ENCODE assay signal across 1 cellular context in the genomic region with DNA sequence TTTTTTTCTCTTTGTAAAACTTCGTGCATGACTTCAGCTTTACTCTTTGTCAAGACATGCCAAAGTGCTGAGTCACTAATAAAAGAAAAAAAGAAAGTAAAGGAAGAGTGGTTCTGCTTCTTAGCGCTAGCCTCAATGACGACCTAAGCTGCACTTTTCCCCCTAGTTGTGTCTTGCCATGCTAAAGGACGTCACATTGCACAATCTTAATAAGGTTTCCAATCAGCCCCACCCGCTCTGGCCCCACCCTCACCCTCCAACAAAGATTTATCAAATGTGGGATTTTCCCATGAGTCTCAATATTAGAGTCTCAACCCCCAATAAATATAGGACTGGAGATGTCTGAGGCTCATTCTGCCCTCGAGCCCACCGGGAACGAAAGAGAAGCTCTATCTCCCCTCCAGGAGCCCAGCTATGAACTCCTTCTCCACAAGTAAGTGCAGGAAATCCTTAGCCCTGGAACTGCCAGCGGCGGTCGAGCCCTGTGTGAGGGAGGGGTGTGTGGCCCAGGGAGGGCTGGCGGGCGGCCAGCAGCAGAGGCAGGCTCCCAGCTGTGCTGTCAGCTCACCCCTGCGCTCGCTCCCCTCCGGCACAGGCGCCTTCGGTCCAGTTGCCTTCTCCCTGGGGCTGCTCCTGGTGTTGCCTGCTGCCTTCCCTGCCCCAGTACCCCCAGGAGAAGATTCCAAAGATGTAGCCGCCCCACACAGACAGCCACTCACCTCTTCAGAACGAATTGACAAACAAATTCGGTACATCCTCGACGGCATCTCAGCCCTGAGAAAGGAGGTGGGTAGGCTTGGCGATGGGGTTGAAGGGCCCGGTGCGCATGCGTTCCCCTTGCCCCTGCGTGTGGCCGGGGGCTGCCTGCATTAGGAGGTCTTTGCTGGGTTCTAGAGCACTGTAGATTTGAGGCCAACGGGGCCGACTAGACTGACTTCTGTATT.
TF ChIP-seq lines count a peak whose summit lies in the region.

A gene (plus strand): TSS at position 352 of the 944 bp plus-strand sequence. CDS start 63 bp downstream, at position 415.

TF ChIP-seq in K562, 482 proteins besides CTCF, POLR2A, EP300 and RAD21 (continued from another document and continues in another):
- peak; percentile 80 for TF ChIP-seq NFE2L1 (tag; IDR thresholded peaks at IDR 0.05; ENCODE audit: borderline replicate concordance, low read depth)
- no peak for TF ChIP-seq SRSF3 (IDR thresholded peaks at IDR 0.05; ENCODE audit: insufficient read depth, low read length)
- TF ChIP-seq, protein P1, sequence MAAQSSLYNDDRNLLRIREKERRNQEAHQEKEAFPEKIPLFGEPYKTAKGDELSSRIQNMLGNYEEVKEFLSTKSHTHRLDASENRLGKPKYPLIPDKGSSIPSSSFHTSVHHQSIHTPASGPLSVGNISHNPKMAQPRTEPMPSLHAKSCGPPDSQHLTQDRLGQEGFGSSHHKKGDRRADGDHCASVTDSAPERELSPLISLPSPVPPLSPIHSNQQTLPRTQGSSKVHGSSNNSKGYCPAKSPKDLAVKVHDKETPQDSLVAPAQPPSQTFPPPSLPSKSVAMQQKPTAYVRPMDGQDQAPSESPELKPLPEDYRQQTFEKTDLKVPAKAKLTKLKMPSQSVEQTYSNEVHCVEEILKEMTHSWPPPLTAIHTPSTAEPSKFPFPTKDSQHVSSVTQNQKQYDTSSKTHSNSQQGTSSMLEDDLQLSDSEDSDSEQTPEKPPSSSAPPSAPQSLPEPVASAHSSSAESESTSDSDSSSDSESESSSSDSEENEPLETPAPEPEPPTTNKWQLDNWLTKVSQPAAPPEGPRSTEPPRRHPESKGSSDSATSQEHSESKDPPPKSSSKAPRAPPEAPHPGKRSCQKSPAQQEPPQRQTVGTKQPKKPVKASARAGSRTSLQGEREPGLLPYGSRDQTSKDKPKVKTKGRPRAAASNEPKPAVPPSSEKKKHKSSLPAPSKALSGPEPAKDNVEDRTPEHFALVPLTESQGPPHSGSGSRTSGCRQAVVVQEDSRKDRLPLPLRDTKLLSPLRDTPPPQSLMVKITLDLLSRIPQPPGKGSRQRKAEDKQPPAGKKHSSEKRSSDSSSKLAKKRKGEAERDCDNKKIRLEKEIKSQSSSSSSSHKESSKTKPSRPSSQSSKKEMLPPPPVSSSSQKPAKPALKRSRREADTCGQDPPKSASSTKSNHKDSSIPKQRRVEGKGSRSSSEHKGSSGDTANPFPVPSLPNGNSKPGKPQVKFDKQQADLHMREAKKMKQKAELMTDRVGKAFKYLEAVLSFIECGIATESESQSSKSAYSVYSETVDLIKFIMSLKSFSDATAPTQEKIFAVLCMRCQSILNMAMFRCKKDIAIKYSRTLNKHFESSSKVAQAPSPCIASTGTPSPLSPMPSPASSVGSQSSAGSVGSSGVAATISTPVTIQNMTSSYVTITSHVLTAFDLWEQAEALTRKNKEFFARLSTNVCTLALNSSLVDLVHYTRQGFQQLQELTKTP (IDR thresholded peaks at IDR 0.05; ENCODE audit: low read depth in 1 of 2, partially characterized antibody in 2 of 2) = peak in 1 of 2 experiments; percentile 23
- TF ChIP-seq PCBP2 (IDR thresholded peaks at IDR 0.05; ENCODE audit: low read depth, low read length, poor library complexity, severe bottlenecking) = no peak
- TF ChIP-seq FUS (optimal IDR thresholded peaks at IDR 0.05; ENCODE audit: low read depth, low read length) = no peak
- TF ChIP-seq, protein P2, sequence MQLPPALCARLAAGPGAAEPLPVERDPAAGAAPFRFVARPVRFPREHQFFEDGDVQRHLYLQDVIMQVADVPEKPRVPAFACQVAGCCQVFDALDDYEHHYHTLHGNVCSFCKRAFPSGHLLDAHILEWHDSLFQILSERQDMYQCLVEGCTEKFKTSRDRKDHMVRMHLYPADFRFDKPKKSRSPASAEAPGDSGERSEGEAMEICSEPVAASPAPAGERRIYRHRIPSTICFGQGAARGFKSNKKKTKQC (CRISPR knock-in tag; IDR thresholded peaks at IDR 0.05) = 0 out of 2 replicates have a peak, but pooled peaks have one; percentile 27
- TF ChIP-seq ELF1 (tag; IDR thresholded peaks at IDR 0.05) = no peak
- no peak for TF ChIP-seq ZKSCAN8 (CRISPR knock-in tag; IDR thresholded peaks at IDR 0.05)
- peak; percentile 13; the same call in 1 of the 2 replicates for TF ChIP-seq CEBPG (CRISPR knock-in tag; IDR thresholded peaks at IDR 0.05)
- peak; percentile 75 to 78 for TF ChIP-seq CEBPG (tag; conservative IDR thresholded peaks at IDR 0.05 in 1 of 2, IDR thresholded peaks at IDR 0.05 in 1 of 2)
- TF ChIP-seq, protein P3, sequence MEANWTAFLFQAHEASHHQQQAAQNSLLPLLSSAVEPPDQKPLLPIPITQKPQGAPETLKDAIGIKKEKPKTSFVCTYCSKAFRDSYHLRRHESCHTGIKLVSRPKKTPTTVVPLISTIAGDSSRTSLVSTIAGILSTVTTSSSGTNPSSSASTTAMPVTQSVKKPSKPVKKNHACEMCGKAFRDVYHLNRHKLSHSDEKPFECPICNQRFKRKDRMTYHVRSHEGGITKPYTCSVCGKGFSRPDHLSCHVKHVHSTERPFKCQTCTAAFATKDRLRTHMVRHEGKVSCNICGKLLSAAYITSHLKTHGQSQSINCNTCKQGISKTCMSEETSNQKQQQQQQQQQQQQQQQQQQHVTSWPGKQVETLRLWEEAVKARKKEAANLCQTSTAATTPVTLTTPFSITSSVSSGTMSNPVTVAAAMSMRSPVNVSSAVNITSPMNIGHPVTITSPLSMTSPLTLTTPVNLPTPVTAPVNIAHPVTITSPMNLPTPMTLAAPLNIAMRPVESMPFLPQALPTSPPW (CRISPR knock-in tag; IDR thresholded peaks at IDR 0.05) = peak; percentile 79
- TF ChIP-seq MAZ (CRISPR knock-in tag; conservative IDR thresholded peaks at IDR 0.05 in 1 of 2, IDR thresholded peaks at IDR 0.05 in 1 of 2) = peak; percentile 60 to 81; a peak in 3 of 4 replicates
- TF ChIP-seq, protein P4, sequence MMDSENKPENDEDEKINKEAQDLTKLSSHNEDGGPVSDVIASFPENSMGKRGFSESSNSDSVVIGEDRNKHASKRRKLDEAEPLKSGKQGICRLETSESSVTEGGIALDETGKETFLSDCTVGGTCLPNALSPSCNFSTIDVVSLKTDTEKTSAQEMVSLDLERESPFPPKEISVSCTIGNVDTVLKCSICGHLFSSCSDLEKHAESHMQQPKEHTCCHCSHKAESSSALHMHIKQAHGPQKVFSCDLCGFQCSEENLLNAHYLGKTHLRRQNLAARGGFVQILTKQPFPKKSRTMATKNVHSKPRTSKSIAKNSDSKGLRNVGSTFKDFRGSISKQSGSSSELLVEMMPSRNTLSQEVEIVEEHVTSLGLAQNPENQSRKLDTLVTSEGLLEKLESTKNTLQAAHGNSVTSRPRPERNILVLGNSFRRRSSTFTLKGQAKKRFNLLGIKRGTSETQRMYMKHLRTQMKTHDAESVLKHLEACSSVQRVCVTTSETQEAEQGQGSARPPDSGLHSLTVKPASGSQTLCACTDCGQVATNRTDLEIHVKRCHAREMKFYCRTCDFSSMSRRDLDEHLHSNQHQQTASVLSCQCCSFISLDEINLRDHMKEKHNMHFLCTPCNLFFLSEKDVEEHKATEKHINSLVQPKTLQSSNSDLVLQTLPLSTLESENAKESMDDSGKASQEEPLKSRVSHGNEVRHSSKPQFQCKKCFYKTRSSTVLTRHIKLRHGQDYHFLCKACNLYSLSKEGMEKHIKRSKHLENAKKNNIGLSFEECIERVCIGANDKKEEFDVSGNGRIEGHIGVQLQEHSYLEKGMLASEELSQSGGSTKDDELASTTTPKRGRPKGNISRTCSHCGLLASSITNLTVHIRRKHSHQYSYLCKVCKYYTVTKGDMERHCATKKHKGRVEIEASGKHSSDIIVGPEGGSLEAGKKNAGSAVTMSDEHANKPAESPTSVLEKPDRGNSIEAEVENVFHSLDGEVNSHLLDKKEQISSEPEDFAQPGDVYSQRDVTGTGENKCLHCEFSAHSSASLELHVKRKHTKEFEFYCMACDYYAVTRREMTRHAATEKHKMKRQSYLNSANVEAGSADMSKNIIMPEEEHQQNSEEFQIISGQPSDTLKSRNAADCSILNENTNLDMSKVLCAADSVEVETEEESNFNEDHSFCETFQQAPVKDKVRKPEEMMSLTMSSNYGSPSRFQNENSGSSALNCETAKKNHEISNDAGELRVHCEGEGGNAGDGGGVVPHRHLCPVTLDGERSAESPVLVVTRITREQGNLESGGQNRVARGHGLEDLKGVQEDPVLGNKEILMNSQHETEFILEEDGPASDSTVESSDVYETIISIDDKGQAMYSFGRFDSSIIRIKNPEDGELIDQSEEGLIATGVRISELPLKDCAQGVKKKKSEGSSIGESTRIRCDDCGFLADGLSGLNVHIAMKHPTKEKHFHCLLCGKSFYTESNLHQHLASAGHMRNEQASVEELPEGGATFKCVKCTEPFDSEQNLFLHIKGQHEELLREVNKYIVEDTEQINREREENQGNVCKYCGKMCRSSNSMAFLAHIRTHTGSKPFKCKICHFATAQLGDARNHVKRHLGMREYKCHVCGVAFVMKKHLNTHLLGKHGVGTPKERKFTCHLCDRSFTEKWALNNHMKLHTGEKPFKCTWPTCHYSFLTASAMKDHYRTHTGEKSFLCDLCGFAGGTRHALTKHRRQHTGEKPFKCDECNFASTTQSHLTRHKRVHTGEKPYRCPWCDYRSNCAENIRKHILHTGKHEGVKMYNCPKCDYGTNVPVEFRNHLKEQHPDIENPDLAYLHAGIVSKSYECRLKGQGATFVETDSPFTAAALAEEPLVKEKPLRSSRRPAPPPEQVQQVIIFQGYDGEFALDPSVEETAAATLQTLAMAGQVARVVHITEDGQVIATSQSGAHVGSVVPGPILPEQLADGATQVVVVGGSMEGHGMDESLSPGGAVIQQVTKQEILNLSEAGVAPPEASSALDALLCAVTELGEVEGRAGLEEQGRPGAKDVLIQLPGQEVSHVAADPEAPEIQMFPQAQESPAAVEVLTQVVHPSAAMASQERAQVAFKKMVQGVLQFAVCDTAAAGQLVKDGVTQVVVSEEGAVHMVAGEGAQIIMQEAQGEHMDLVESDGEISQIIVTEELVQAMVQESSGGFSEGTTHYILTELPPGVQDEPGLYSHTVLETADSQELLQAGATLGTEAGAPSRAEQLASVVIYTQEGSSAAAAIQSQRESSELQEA (IDR thresholded peaks at IDR 0.05; ENCODE audit: low read depth) = no peak
- no peak for TF ChIP-seq ZNF766 (CRISPR knock-in tag; conservative IDR thresholded peaks at IDR 0.05)
- no peak for TF ChIP-seq HDAC6 (IDR thresholded peaks at IDR 0.05; ENCODE audit: low read depth, low read length)
- no peak for TF ChIP-seq ZNF263 (CRISPR knock-in tag; IDR thresholded peaks at IDR 0.05; ENCODE audit: borderline replicate concordance)
- no peak for TF ChIP-seq ZNF586 (CRISPR knock-in tag; conservative IDR thresholded peaks at IDR 0.05)
- TF ChIP-seq ZBED1 (IDR thresholded peaks at IDR 0.05) = no peak
- TF ChIP-seq, protein P5, sequence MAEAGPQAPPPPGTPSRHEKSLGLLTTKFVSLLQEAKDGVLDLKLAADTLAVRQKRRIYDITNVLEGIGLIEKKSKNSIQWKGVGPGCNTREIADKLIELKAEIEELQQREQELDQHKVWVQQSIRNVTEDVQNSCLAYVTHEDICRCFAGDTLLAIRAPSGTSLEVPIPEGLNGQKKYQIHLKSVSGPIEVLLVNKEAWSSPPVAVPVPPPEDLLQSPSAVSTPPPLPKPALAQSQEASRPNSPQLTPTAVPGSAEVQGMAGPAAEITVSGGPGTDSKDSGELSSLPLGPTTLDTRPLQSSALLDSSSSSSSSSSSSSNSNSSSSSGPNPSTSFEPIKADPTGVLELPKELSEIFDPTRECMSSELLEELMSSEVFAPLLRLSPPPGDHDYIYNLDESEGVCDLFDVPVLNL (CRISPR knock-in tag; IDR thresholded peaks at IDR 0.05; ENCODE audit: low read depth) = no peak
- TF ChIP-seq, protein P6, sequence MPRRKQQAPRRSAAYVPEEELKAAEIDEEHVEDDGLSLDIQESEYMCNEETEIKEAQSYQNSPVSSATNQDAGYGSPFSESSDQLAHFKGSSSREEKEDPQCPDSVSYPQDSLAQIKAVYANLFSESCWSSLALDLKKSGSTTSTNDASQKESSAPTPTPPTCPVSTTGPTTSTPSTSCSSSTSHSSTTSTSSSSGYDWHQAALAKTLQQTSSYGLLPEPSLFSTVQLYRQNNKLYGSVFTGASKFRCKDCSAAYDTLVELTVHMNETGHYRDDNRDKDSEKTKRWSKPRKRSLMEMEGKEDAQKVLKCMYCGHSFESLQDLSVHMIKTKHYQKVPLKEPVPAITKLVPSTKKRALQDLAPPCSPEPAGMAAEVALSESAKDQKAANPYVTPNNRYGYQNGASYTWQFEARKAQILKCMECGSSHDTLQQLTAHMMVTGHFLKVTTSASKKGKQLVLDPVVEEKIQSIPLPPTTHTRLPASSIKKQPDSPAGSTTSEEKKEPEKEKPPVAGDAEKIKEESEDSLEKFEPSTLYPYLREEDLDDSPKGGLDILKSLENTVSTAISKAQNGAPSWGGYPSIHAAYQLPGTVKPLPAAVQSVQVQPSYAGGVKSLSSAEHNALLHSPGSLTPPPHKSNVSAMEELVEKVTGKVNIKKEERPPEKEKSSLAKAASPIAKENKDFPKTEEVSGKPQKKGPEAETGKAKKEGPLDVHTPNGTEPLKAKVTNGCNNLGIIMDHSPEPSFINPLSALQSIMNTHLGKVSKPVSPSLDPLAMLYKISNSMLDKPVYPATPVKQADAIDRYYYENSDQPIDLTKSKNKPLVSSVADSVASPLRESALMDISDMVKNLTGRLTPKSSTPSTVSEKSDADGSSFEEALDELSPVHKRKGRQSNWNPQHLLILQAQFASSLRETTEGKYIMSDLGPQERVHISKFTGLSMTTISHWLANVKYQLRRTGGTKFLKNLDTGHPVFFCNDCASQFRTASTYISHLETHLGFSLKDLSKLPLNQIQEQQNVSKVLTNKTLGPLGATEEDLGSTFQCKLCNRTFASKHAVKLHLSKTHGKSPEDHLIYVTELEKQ (CRISPR knock-in tag; IDR thresholded peaks at IDR 0.05) = no peak
- peak in 1 of 3 experiments; percentile 10 for TF ChIP-seq YY1 (IDR thresholded peaks at IDR 0.05; ENCODE audit: borderline replicate concordance in 1 of 3, control insufficient read depth in 1 of 3, extremely low read depth in 1 of 3, insufficient read depth in 3 of 3, insufficient read length in 1 of 3, insufficient replicate concordance in 2 of 3, low read depth in 1 of 3, low read length in 2 of 3)
- no peak for TF ChIP-seq ZNF140 (CRISPR knock-in tag; IDR thresholded peaks at IDR 0.05)
- TF ChIP-seq, protein P7, sequence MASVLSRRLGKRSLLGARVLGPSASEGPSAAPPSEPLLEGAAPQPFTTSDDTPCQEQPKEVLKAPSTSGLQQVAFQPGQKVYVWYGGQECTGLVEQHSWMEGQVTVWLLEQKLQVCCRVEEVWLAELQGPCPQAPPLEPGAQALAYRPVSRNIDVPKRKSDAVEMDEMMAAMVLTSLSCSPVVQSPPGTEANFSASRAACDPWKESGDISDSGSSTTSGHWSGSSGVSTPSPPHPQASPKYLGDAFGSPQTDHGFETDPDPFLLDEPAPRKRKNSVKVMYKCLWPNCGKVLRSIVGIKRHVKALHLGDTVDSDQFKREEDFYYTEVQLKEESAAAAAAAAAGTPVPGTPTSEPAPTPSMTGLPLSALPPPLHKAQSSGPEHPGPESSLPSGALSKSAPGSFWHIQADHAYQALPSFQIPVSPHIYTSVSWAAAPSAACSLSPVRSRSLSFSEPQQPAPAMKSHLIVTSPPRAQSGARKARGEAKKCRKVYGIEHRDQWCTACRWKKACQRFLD (CRISPR knock-in tag; IDR thresholded peaks at IDR 0.05) = no peak
- no peak for TF ChIP-seq ETV6 (IDR thresholded peaks at IDR 0.05; ENCODE audit: borderline replicate concordance in 1 of 2, low read depth in 2 of 2, low read length in 1 of 2)
- no peak for TF ChIP-seq ETV6 (CRISPR knock-in tag; IDR thresholded peaks at IDR 0.05; ENCODE audit: borderline replicate concordance)
- TF ChIP-seq HNRNPUL1 (IDR thresholded peaks at IDR 0.05; ENCODE audit: low read length) = no peak
- TF ChIP-seq, protein P8, sequence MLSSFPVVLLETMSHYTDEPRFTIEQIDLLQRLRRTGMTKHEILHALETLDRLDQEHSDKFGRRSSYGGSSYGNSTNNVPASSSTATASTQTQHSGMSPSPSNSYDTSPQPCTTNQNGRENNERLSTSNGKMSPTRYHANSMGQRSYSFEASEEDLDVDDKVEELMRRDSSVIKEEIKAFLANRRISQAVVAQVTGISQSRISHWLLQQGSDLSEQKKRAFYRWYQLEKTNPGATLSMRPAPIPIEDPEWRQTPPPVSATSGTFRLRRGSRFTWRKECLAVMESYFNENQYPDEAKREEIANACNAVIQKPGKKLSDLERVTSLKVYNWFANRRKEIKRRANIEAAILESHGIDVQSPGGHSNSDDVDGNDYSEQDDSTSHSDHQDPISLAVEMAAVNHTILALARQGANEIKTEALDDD (IDR thresholded peaks at IDR 0.05) = no peak
